In genomic region chr18:76493213-76494107, GRCh38 we compare ENCODE assay signal across 8 cellular contexts. TPM values are rescaled to one million over a fixed set of nuclear protein-coding genes. Genes with fewer than 3 reads are reported as not detected.
DNase-seq lines count a peak whose midpoint lies in the region; ATAC-seq and TF ChIP-seq lines count a peak whose summit lies in the region.

No MANE protein-coding gene starts in this region.

- H3K4me1 ChIP-seq in HUES6 (ENCODE audit: control insufficient read depth, insufficient read depth, low read length): peaks cover 27% of the 10 kb centered on the region
- peaks cover 0 to 5% (median 2%) of the 10 kb centered on the region in 4 donors for H3K4me1 ChIP-seq in right lobe of liver

- intact Hi-C loops in right lobe of liver (cut with DNase I): no loop called here

- H3K4me3 ChIP-seq in HUES6 (ENCODE audit: low read depth, low read length) (peak overlapping the region; percentile 84), right lobe of liver (peak overlapping the region; percentile 69 to 78 (median 76))

- WGBS in right lobe of liver (ENCODE audit: insufficient coverage, low coverage, low lambda C conversion rate, missing lambda C conversion rate): 1% methylated on average over 29 of the region's 30 CpGs

- H3K9ac ChIP-seq in HUES6 (ENCODE audit: low read length): peak overlapping the region; percentile 79

- peak; percentile 53 for TF ChIP-seq POLR2A in right lobe of liver (IDR thresholded peaks at IDR 0.05)

- TF ChIP-seq CTCF in right lobe of liver (IDR thresholded peaks at IDR 0.05): no peak

- H3K27me3 ChIP-seq in HUES6 (ENCODE audit: control insufficient read depth, insufficient read depth, low read length): peaks cover 29% of the 10 kb centered on the region
- H3K27me3 ChIP-seq in right lobe of liver: no peaks in the 10 kb centered on the region

- H3K27ac ChIP-seq in HUES6 (ENCODE audit: low read depth, low read length): peak overlapping the region; percentile 32; the same call in 1 of the 2 replicates
- peak overlapping the region; percentile 48 for H3K27ac ChIP-seq in cingulate gyrus (ENCODE audit: low read depth, low read length)
- peak overlapping the region; percentile 70 to 86 (median 78) for H3K27ac ChIP-seq in right lobe of liver

- H3K9me3 ChIP-seq in HUES6 (ENCODE audit: control insufficient read depth, insufficient read depth, low read depth, low read length): no peaks in the 10 kb centered on the region
- H3K9me3 ChIP-seq in right lobe of liver: no peaks in the 10 kb centered on the region

- H3K36me3 ChIP-seq in HUES6 (ENCODE audit: control insufficient read depth, insufficient read depth, low read length) (no peaks in the 10 kb centered on the region), right lobe of liver (no peaks in the 10 kb centered on the region)

- peak; percentile 14 for ATAC-seq in GM21367 (IDR thresholded peaks at IDR 0.05; ENCODE audit: unreplicated experiment)
- peak; percentile 22 to 48 (median 32) for ATAC-seq in right lobe of liver

- DNase-seq in DMS53 treated with DMSO at 0.1 percent for 48 hours (lab: John Stamatoyannopoulos, UW; ENCODE audit: unreplicated experiment): peak; percentile 90
- DNase-seq in SHP77 treated with DMSO at 0.1 percent for 48 hours (lab: John Stamatoyannopoulos, UW): peak; percentile 57
- peak in 1 of 3 donors; percentile 50 for DNase-seq in right lobe of liver
- peak; percentile 68 for DNase-seq in superior temporal gyrus (ENCODE audit: extremely low spot score)
- no peak for DNase-seq in DMS79 treated with DMSO at 0.1 percent for 48 hours (lab: John Stamatoyannopoulos, UW)

RNA-seq across cellular contexts. Expression of gene ZNF516, which starts 1.6 kb away (rescaled TPM):
- 10 to 100 TPM; 10.2 to 16.0 (median 13.7) TPM for total RNA-seq in right lobe of liver
